ENCODE assay signal across 9 cellular contexts in genomic region chr2:12928197-12928596, GRCh38.
DNase-seq lines count a peak whose midpoint lies in the region; ATAC-seq and TF ChIP-seq lines count a peak whose summit lies in the region.
"Had no signal": no experiment of that assay in that cellular context is flagged by ENCODE, and none has a peak within 500 bp of the region (broad histone marks: within the 10 kb centered on the region; RNA-seq: fewer than 3 reads in every experiment).

No MANE protein-coding gene starts in this region.

- H3K36me3 ChIP-seq in DND-41 (ENCODE audit: insufficient read depth, low read length): no peaks in the 10 kb centered on the region

- no peak overlapping the region for H2AFZ ChIP-seq in DND-41 (ENCODE audit: low read depth, low read length)

- H3K27me3 ChIP-seq in DND-41 (ENCODE audit: insufficient read depth, low read length, poor library complexity): no peaks in the 10 kb centered on the region

- peaks cover 15% of the 10 kb centered on the region for H3K4me1 ChIP-seq in DND-41 (ENCODE audit: insufficient read depth, low read length)

- no peaks in the 10 kb centered on the region for H4K20me1 ChIP-seq in DND-41 (ENCODE audit: insufficient read depth, low read length)

- TF ChIP-seq CTCF in DND-41 (IDR thresholded peaks at IDR 0.05; ENCODE audit: borderline replicate concordance, extremely low read depth, low read length, poor library complexity, severe bottlenecking): no peak

- peak; percentile 78 for DNase-seq in A172 (ENCODE audit: low spot score)
- DNase-seq in DND-41: no peak
- peak; percentile 96 for DNase-seq in RPMI7951 (ENCODE audit: low read depth)
- DNase-seq in fibroblast of peridontal ligament (ENCODE audit: extremely low read depth): peak; percentile 79
- no peak for DNase-seq in NCI-H2029 (lab: John Stamatoyannopoulos, UW)
- no peak for DNase-seq in COLO668 (lab: John Stamatoyannopoulos, UW; ENCODE audit: unreplicated experiment)
- no peak for DNase-seq in mucosa of gallbladder (ENCODE audit: low spot score)
- DNase-seq in T-helper 9 cell: no peak
- DNase-seq: stimulated activated CD4-positive, alpha-beta T cell treated with anti-CD3 and anti-CD28 coated beads, Interleukin-4, amount 100 ng/mL, for 4 hours had no signal

- no peaks in the 10 kb centered on the region for H3K79me2 ChIP-seq in DND-41 (ENCODE audit: insufficient read depth, low read length)

- no peak overlapping the region for H3K27ac ChIP-seq in DND-41 (ENCODE audit: low read length)

- ATAC-seq in DND-41 (ENCODE audit: insufficient read depth, low read depth): peak; percentile 21; the same call in 1 of the 3 replicates

- H3K9ac ChIP-seq in DND-41 (ENCODE audit: low read depth, low read length): no peak overlapping the region

- H3K4me3 ChIP-seq in DND-41 (ENCODE audit: low read depth in 1 of 2, low read length in 2 of 2): no peak overlapping the region

- no peak overlapping the region for H3K4me2 ChIP-seq in DND-41 (ENCODE audit: insufficient read depth, low read length)

- H3K9me3 ChIP-seq in DND-41 (ENCODE audit: insufficient read depth, low read length, severe bottlenecking): no peaks in the 10 kb centered on the region

Comparison
In these comparisons a context has a peak if more than half of its experiments do, and no peak if none do; other contexts are left out.
1. DNase-seq: peak in A172 (single experiment), RPMI7951 (single experiment) and fibroblast of peridontal ligament (single experiment); none in DND-41 (single experiment), NCI-H2029 (single experiment), COLO668 (single experiment), mucosa of gallbladder (single experiment) and T-helper 9 cell (single experiment).